In the genomic region with DNA sequence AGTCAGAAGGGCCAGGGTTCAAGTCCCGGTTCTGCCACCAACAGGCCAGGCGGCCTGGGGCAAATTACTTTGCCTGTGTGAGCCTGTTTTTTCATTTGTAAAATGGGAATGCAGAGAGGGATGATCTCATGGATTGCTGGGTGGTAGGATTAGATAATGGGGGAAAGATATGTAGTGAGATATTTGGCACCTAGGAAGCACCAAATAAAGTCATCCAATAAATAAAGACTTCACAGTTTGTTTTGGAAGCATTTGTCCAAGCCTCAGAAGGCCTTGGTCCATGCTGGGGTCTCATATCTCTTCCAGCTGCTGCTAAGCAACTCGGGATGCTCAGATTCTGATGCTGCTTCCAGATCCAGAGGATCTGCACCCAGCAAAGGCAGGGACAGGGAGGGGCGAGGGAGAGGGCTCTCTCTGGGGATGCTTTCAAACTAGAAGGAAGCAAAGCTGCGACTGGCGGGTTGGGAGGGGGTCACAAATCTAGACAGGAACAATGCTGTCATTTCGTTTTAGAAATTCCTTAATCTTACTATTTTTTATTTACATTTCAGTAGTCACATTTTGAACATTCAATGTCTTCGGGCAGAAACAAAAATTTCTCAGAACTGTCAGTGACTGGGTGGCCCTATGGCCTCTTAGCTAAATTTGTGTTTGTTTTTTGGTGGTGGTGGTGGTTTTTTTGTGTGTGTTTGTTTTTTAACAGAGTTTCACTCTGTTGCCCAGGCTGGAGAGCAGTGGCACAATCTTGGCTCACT, we compare ENCODE assay signal across 19 cellular contexts.
DNase-seq lines count a peak whose midpoint lies in the region; ATAC-seq and TF ChIP-seq lines count a peak whose summit lies in the region.
"Had no signal": no experiment of that assay in that cellular context is flagged by ENCODE, and none has a peak within 500 bp of the region (broad histone marks: within the 10 kb centered on the region; RNA-seq: fewer than 3 reads in every experiment).

No MANE protein-coding gene starts in this region.

- 88% methylated on average over 7 of the region's 8 CpGs for WGBS in mesenchymal stem cell

- H3K27me3 Mint-ChIP-seq in activated T-cell treated with anti-CD3 and anti-CD28 coated beads, Interleukin-2, amount 50 U/mL, for 4 hours (ENCODE audit: low read depth) = peaks cover 13% of the 10 kb centered on the region
- H3K27me3 Mint-ChIP-seq: stimulated activated memory B cell treated with anti-CD40 and anti-IgM and Interleukin-4, amounts not matched to agents 10 μg/mL and 1 μg/mL and 100 μg/mL, for 72 hours had no signal

- TF ChIP-seq CTCF in HFF-Myc (IDR thresholded peaks at IDR 0.05; ENCODE audit: low read depth, low read length, missing control alignments) (no peak), BE2C (IDR thresholded peaks at IDR 0.05; ENCODE audit: low read depth, low read length) (no peak)

- peak overlapping the region; percentile 3; the same call in 1 of the 2 replicates for H3K4me3 ChIP-seq in HFF-Myc (replicated peaks; ENCODE audit: low read depth, low read length)
- H3K4me3 ChIP-seq in mesenchymal stem cell (ENCODE audit: insufficient read depth in 1 of 2, low read depth in 1 of 2, low read length in 2 of 2) = peak overlapping the region in 1 of 2 experiments; percentile 48
- no peak overlapping the region for H3K4me3 ChIP-seq in subcutaneous abdominal adipose tissue (ENCODE audit: low read depth in 1 of 5, low read length in 5 of 5)
- H3K4me3 ChIP-seq in BE2C (ENCODE audit: low read depth, low read length) = no peak overlapping the region
- H3K4me3 ChIP-seq: ovary had no signal

- H3K23ac ChIP-seq in mesenchymal stem cell (ENCODE audit: low read length in 2 of 2) = no peak overlapping the region

- no peaks in the 10 kb centered on the region for H3K36me3 Mint-ChIP-seq in activated T-cell treated with anti-CD3 and anti-CD28 coated beads, Interleukin-2, amount 50 U/mL, for 4 hours (ENCODE audit: insufficient read depth)
- H3K36me3 Mint-ChIP-seq: stimulated activated memory B cell treated with anti-CD40 and anti-IgM and Interleukin-4, amounts not matched to agents 10 μg/mL and 1 μg/mL and 100 μg/mL, for 72 hours had no signal

- no peak overlapping the region for H3K4me2 ChIP-seq in mesenchymal stem cell (ENCODE audit: low read length, poor library complexity, severe bottlenecking)

- no peaks in the 10 kb centered on the region for H3K79me1 ChIP-seq in mesenchymal stem cell (replicated peaks; ENCODE audit: low read length, poor library complexity, severe bottlenecking)

- no peak overlapping the region for H3K4me3 Mint-ChIP-seq in activated T-cell treated with anti-CD3 and anti-CD28 coated beads, Interleukin-2, amount 50 U/mL, for 4 hours
- H3K4me3 Mint-ChIP-seq: stimulated activated memory B cell treated with anti-CD40 and anti-IgM and Interleukin-4, amounts not matched to agents 10 μg/mL and 1 μg/mL and 100 μg/mL, for 72 hours had no signal

- peak overlapping the region in 1 of 2 experiments; percentile 79 for H3K4ac ChIP-seq in mesenchymal stem cell (ENCODE audit: low read depth in 1 of 2, low read length in 2 of 2)

- H2BK15ac ChIP-seq in mesenchymal stem cell (ENCODE audit: low read depth, poor library complexity, severe bottlenecking) = no peak overlapping the region

- ATAC-seq in activated T-cell treated with anti-CD3 and anti-CD28 coated beads, Interleukin-2, amount 50 U/mL, for 4 hours = no peak
- ATAC-seq: activated CD4-positive, CD25-positive, alpha-beta regulatory T cell treated with anti-CD3 and anti-CD28 coated beads, Interleukin-2, amount 50 U/mL, for 24 hours; stimulated activated memory B cell treated with anti-CD40 and anti-IgM and Interleukin-4, amounts not matched to agents 10 μg/mL and 1 μg/mL and 100 μg/mL, for 72 hours had no signal

- peak overlapping the region; percentile 72 for H3K9ac ChIP-seq in mesenchymal stem cell (ENCODE audit: low read length)
- no peak overlapping the region for H3K9ac ChIP-seq in subcutaneous abdominal adipose tissue (ENCODE audit: low read length in 5 of 5)

- peaks cover 0 to 7% of the 10 kb centered on the region in 2 experiments for H3K27me3 ChIP-seq in mesenchymal stem cell (ENCODE audit: control insufficient read depth in 1 of 2, insufficient read depth in 1 of 2, low read length in 2 of 2)
- peaks cover 0 to 5% (median 2%) of the 10 kb centered on the region in 5 donors for H3K27me3 ChIP-seq in subcutaneous abdominal adipose tissue (ENCODE audit: control insufficient read depth in 5 of 5, insufficient read depth in 4 of 5, low read length in 5 of 5)
- no peaks in the 10 kb centered on the region for H3K27me3 ChIP-seq in BE2C
- H3K27me3 ChIP-seq: ovary had no signal

- no peaks in the 10 kb centered on the region for H3K9me3 Mint-ChIP-seq in activated T-cell treated with anti-CD3 and anti-CD28 coated beads, Interleukin-2, amount 50 U/mL, for 4 hours
- H3K9me3 Mint-ChIP-seq: activated T-helper 2 cell treated with anti-CD3 and anti-CD28 coated beads, Interferon-gamma antibody, Interleukin-2, Interleukin-4, amounts not matched to agents 10 μg/mL and 5 μg/mL and 100 μg/mL, durations not matched to agents 14 hours and 24 hours and 36 hours; stimulated activated memory B cell treated with anti-CD40 and anti-IgM and Interleukin-4, amounts not matched to agents 10 μg/mL and 1 μg/mL and 100 μg/mL, for 72 hours had no signal

- DNase-seq in HFF-Myc (ENCODE audit: extremely low read depth, low read depth) = no peak
- no peak for DNase-seq in mesenchymal stem cell
- no peak for DNase-seq in activated T-cell treated with anti-CD3 and anti-CD28 coated beads, Interleukin-2, amount 50 U/mL, for 4 hours
- DNase-seq in superior temporal gyrus (ENCODE audit: extremely low spot score) = no peak
- no peak for DNase-seq in NCI-H2171 (lab: John Stamatoyannopoulos, UW)
- no peak for DNase-seq in BE2C
- DNase-seq: cortex of kidney, EL, GOT3, Kasumi-1, NCI-H1436 treated with DMSO at 0.1 percent for 48 hours, SHP77 treated with DMSO at 0.1 percent for 48 hours, T-helper 9 cell had no signal

- H3K36me3 ChIP-seq in mesenchymal stem cell (ENCODE audit: control insufficient read depth in 1 of 2, insufficient read depth in 2 of 2, low read depth in 1 of 2, low read length in 2 of 2) (no peaks in the 10 kb centered on the region), subcutaneous abdominal adipose tissue (ENCODE audit: control insufficient read depth in 5 of 5, insufficient read depth in 5 of 5, low read length in 5 of 5) (no peaks in the 10 kb centered on the region), BE2C (no peaks in the 10 kb centered on the region)
- H3K36me3 ChIP-seq: ovary had no signal

- H2AK5ac ChIP-seq in mesenchymal stem cell (ENCODE audit: low read length, severe bottlenecking) = no peak overlapping the region

- H3K4me1 Mint-ChIP-seq in activated T-cell treated with anti-CD3 and anti-CD28 coated beads, Interleukin-2, amount 50 U/mL, for 4 hours (ENCODE audit: low read depth) = no peaks in the 10 kb centered on the region
- H3K4me1 Mint-ChIP-seq: stimulated activated memory B cell treated with anti-CD40 and anti-IgM and Interleukin-4, amounts not matched to agents 10 μg/mL and 1 μg/mL and 100 μg/mL, for 72 hours had no signal

- H3K9me3 ChIP-seq in mesenchymal stem cell (ENCODE audit: control insufficient read depth, low read length) (peaks cover 9% of the 10 kb centered on the region), subcutaneous abdominal adipose tissue (ENCODE audit: control insufficient read depth in 5 of 5, low read length in 5 of 5) (peaks cover 0 to 2% (median 0%) of the 10 kb centered on the region in 5 donors), BE2C (no peaks in the 10 kb centered on the region)
- H3K9me3 ChIP-seq: ovary had no signal

- H3K14ac ChIP-seq in mesenchymal stem cell (ENCODE audit: low read length in 2 of 2) = peak overlapping the region in 1 of 2 experiments; percentile 65

- H3K4me1 ChIP-seq in mesenchymal stem cell (ENCODE audit: control insufficient read depth, insufficient read depth, low read depth, low read length) = peaks cover 9% of the 10 kb centered on the region
- H3K4me1 ChIP-seq in subcutaneous abdominal adipose tissue (ENCODE audit: control insufficient read depth in 5 of 5, insufficient read depth in 5 of 5, low read length in 5 of 5) = peaks cover 3 to 21% (median 10%) of the 10 kb centered on the region in 5 donors
- no peaks in the 10 kb centered on the region for H3K4me1 ChIP-seq in BE2C

- no peak overlapping the region for H2BK120ac ChIP-seq in mesenchymal stem cell (ENCODE audit: low read depth, low read length)

- H3K27ac ChIP-seq in cingulate gyrus (ENCODE audit: low read depth, low read length) (peak overlapping the region; percentile 73), mesenchymal stem cell (ENCODE audit: low read length, poor library complexity, severe bottlenecking) (peak overlapping the region; percentile 64), subcutaneous abdominal adipose tissue (ENCODE audit: low read depth, low read length) (peak overlapping the region; percentile 3)

- H2AFZ ChIP-seq in mesenchymal stem cell (ENCODE audit: low read depth, low read length) = no peak overlapping the region

- H4K91ac ChIP-seq in mesenchymal stem cell (ENCODE audit: low read length) = peak overlapping the region; percentile 44

- H2BK5ac ChIP-seq in mesenchymal stem cell (ENCODE audit: low read depth, low read length, poor library complexity, severe bottlenecking) = no peak overlapping the region

- peak overlapping the region in 1 of 2 experiments; percentile 69 for H3K18ac ChIP-seq in mesenchymal stem cell (ENCODE audit: low read depth in 1 of 2, low read length in 2 of 2)

- peak overlapping the region; percentile 15 to 38 for H2BK12ac ChIP-seq in mesenchymal stem cell (ENCODE audit: low read length in 2 of 2)

- peak overlapping the region; percentile 35 for H4K8ac ChIP-seq in mesenchymal stem cell (ENCODE audit: low read length)

Comparison
In these comparisons a context has a peak if more than half of its experiments do, and no peak if none do; other contexts are left out.
1. H3K27ac ChIP-seq: peak in every context shown above with its lines; median percentile 73 in cingulate gyrus; 64 in mesenchymal stem cell; 3 in subcutaneous abdominal adipose tissue.